Comparison of ENCODE assay signal across 18 cellular contexts in the genomic region with DNA sequence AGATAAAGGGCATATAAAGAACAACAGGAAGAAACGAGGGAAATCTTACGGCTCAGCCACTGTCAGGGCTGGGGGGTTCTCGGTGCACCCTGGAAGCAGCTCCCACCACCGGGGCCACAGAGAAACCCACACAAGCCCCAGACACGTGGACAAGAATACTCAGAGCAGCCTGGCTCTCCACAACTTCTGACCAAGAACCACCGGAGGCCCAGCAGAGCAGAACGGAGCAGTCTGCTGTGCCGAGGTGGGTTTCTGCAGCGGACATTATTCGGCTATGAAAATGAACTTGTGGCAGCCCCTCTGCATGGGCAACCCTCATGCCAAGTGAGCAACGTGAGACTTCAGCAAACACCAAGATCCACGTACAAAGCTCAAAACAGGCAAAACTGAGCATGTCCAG. TPM values are rescaled to one million over a fixed set of nuclear protein-coding genes. Genes with fewer than 3 reads are reported as not detected.
DNase-seq lines count a peak whose midpoint lies in the region; ATAC-seq, FAIRE-seq and TF ChIP-seq lines count a peak whose summit lies in the region.
"Had no signal": no experiment of that assay in that cellular context is flagged by ENCODE, and none has a peak within 500 bp of the region (broad histone marks: within the 10 kb centered on the region; RNA-seq: fewer than 3 reads in every experiment).

No MANE protein-coding gene starts in this region.

- no peak for TF ChIP-seq POLR2A in GM12891 (IDR thresholded peaks at IDR 0.05; ENCODE audit: low read depth, low read length)

- no peak for DNase-seq in activated naive CD4-positive, alpha-beta T cell treated with anti-CD3 and anti-CD28 coated beads, Interleukin-2, amount 10 ng/mL, durations not matched to agents 7 days and 5 days
- no peak for DNase-seq in GM12891 (ENCODE audit: insufficient read length, low spot score)
- no peak for DNase-seq in activated naive CD8-positive, alpha-beta T cell treated with anti-CD3 and anti-CD28 coated beads, Interleukin-2, amount 10 ng/mL, durations not matched to agents 7 days and 5 days
- DNase-seq in stimulated activated effector memory CD8-positive, alpha-beta T cell treated with anti-CD3 and anti-CD28 coated beads, Interleukin-12 subunit alpha, Interleukin-12 subunit beta, amount 100 ng/mL, for 72 hours (ENCODE audit: low spot score in 2 of 2): no peak
- no peak for DNase-seq in stimulated activated naive CD4-positive, alpha-beta T cell (lab: John Stamatoyannopoulos, UW)
- no peak for DNase-seq in T-helper 2 cell treated with Interferon-gamma antibody and Interleukin-4, amounts not matched to agents 5 μg/mL and 100 μg/mL, for 36 hours (ENCODE audit: low spot score)
- DNase-seq in NAMALWA (ENCODE audit: low spot score): no peak
- DNase-seq: ACHN, DMS153, EL, KG1, NCI-H1092 treated with DMSO at 0.1 percent for 48 hours, NCI-H1694 treated with DMSO at 0.1 percent for 48 hours, NCI-H2171, NCI-H446 treated with DMSO at 0.1 percent for 48 hours, NCI-H748 treated with DMSO at 0.1 percent for 48 hours, SHP77 treated with DMSO at 0.1 percent for 48 hours had no signal

- no peak overlapping the region for H3K4me3 Mint-ChIP-seq in activated naive CD4-positive, alpha-beta T cell treated with anti-CD3 and anti-CD28 coated beads, Interleukin-2, amount 50 U/mL, for 24 hours
- no peak overlapping the region for H3K4me3 Mint-ChIP-seq in activated naive CD4-positive, alpha-beta T cell treated with anti-CD3 and anti-CD28 coated beads, Interleukin-2, amount 10 ng/mL, durations not matched to agents 7 days and 5 days
- H3K4me3 Mint-ChIP-seq in activated naive CD8-positive, alpha-beta T cell treated with anti-CD3 and anti-CD28 coated beads, Interleukin-2, amount 10 ng/mL, durations not matched to agents 7 days and 5 days: no peak overlapping the region
- no peak overlapping the region for H3K4me3 Mint-ChIP-seq in stimulated activated effector memory CD8-positive, alpha-beta T cell treated with anti-CD3 and anti-CD28 coated beads, Interleukin-12 subunit alpha, Interleukin-12 subunit beta, amount 100 ng/mL, for 72 hours
- no peak overlapping the region for H3K4me3 Mint-ChIP-seq in T-helper 2 cell treated with Interferon-gamma antibody and Interleukin-4, amounts not matched to agents 5 μg/mL and 100 μg/mL, for 36 hours

- peaks cover 13% of the 10 kb centered on the region for H3K36me3 Mint-ChIP-seq in activated naive CD4-positive, alpha-beta T cell treated with anti-CD3 and anti-CD28 coated beads, Interleukin-2, amount 50 U/mL, for 24 hours
- peaks cover 55% of the 10 kb centered on the region for H3K36me3 Mint-ChIP-seq in activated naive CD4-positive, alpha-beta T cell treated with anti-CD3 and anti-CD28 coated beads, Interleukin-2, amount 10 ng/mL, durations not matched to agents 7 days and 5 days
- H3K36me3 Mint-ChIP-seq in activated naive CD8-positive, alpha-beta T cell treated with anti-CD3 and anti-CD28 coated beads, Interleukin-2, amount 10 ng/mL, durations not matched to agents 7 days and 5 days: peaks cover 23% of the 10 kb centered on the region
- H3K36me3 Mint-ChIP-seq in stimulated activated effector memory CD8-positive, alpha-beta T cell treated with anti-CD3 and anti-CD28 coated beads, Interleukin-12 subunit alpha, Interleukin-12 subunit beta, amount 100 ng/mL, for 72 hours: peaks cover 88% of the 10 kb centered on the region
- peaks cover 45% of the 10 kb centered on the region for H3K36me3 Mint-ChIP-seq in T-helper 2 cell treated with Interferon-gamma antibody and Interleukin-4, amounts not matched to agents 5 μg/mL and 100 μg/mL, for 36 hours (ENCODE audit: low read depth)

- ATAC-seq in activated naive CD8-positive, alpha-beta T cell treated with anti-CD3 and anti-CD28 coated beads, Interleukin-2, amount 10 ng/mL, durations not matched to agents 7 days and 5 days (ENCODE audit: low read depth): no peak
- ATAC-seq in stimulated activated effector memory CD8-positive, alpha-beta T cell treated with anti-CD3 and anti-CD28 coated beads, Interleukin-12 subunit alpha, Interleukin-12 subunit beta, amount 100 ng/mL, for 72 hours: no peak

- peak; percentile 41 for FAIRE-seq in GM12891 (lab: Jason Lieb, UNC)

- no peaks in the 10 kb centered on the region for H3K27me3 Mint-ChIP-seq in activated naive CD4-positive, alpha-beta T cell treated with anti-CD3 and anti-CD28 coated beads, Interleukin-2, amount 50 U/mL, for 24 hours
- H3K27me3 Mint-ChIP-seq in activated naive CD4-positive, alpha-beta T cell treated with anti-CD3 and anti-CD28 coated beads, Interleukin-2, amount 10 ng/mL, durations not matched to agents 7 days and 5 days: no peaks in the 10 kb centered on the region
- no peaks in the 10 kb centered on the region for H3K27me3 Mint-ChIP-seq in activated naive CD8-positive, alpha-beta T cell treated with anti-CD3 and anti-CD28 coated beads, Interleukin-2, amount 10 ng/mL, durations not matched to agents 7 days and 5 days
- H3K27me3 Mint-ChIP-seq in T-helper 2 cell treated with Interferon-gamma antibody and Interleukin-4, amounts not matched to agents 5 μg/mL and 100 μg/mL, for 36 hours (ENCODE audit: low read depth): no peaks in the 10 kb centered on the region

- peak overlapping the region; percentile 52 for H3K27ac Mint-ChIP-seq in activated naive CD4-positive, alpha-beta T cell treated with anti-CD3 and anti-CD28 coated beads, Interleukin-2, amount 50 U/mL, for 24 hours
- no peak overlapping the region for H3K27ac Mint-ChIP-seq in activated naive CD4-positive, alpha-beta T cell treated with anti-CD3 and anti-CD28 coated beads, Interleukin-2, amount 10 ng/mL, durations not matched to agents 7 days and 5 days
- H3K27ac Mint-ChIP-seq in activated naive CD8-positive, alpha-beta T cell treated with anti-CD3 and anti-CD28 coated beads, Interleukin-2, amount 10 ng/mL, durations not matched to agents 7 days and 5 days: peak overlapping the region; percentile 50
- peak overlapping the region; percentile 29 for H3K27ac Mint-ChIP-seq in stimulated activated effector memory CD8-positive, alpha-beta T cell treated with anti-CD3 and anti-CD28 coated beads, Interleukin-12 subunit alpha, Interleukin-12 subunit beta, amount 100 ng/mL, for 72 hours
- H3K27ac Mint-ChIP-seq in T-helper 2 cell treated with Interferon-gamma antibody and Interleukin-4, amounts not matched to agents 5 μg/mL and 100 μg/mL, for 36 hours: no peak overlapping the region

- POLR2A ChIA-PET in activated naive CD8-positive, alpha-beta T cell treated with anti-CD3 and anti-CD28 coated beads, Interleukin-2, amount 10 ng/mL, durations not matched to agents 7 days and 5 days (lab: Charles Lee): no interaction called here

- peaks cover 23% of the 10 kb centered on the region for H3K4me1 Mint-ChIP-seq in activated naive CD4-positive, alpha-beta T cell treated with anti-CD3 and anti-CD28 coated beads, Interleukin-2, amount 50 U/mL, for 24 hours
- peaks cover 30% of the 10 kb centered on the region for H3K4me1 Mint-ChIP-seq in activated naive CD4-positive, alpha-beta T cell treated with anti-CD3 and anti-CD28 coated beads, Interleukin-2, amount 10 ng/mL, durations not matched to agents 7 days and 5 days
- peaks cover 23% of the 10 kb centered on the region for H3K4me1 Mint-ChIP-seq in activated naive CD8-positive, alpha-beta T cell treated with anti-CD3 and anti-CD28 coated beads, Interleukin-2, amount 10 ng/mL, durations not matched to agents 7 days and 5 days
- peaks cover 17% of the 10 kb centered on the region for H3K4me1 Mint-ChIP-seq in stimulated activated effector memory CD8-positive, alpha-beta T cell treated with anti-CD3 and anti-CD28 coated beads, Interleukin-12 subunit alpha, Interleukin-12 subunit beta, amount 100 ng/mL, for 72 hours
- H3K4me1 Mint-ChIP-seq in T-helper 2 cell treated with Interferon-gamma antibody and Interleukin-4, amounts not matched to agents 5 μg/mL and 100 μg/mL, for 36 hours (ENCODE audit: low read depth): peaks cover 24% of the 10 kb centered on the region

- CTCF ChIA-PET in activated naive CD4-positive, alpha-beta T cell treated with anti-CD3 and anti-CD28 coated beads, Interleukin-2, amount 10 ng/mL, durations not matched to agents 7 days and 5 days (lab: Charles Lee): interaction anchor here (1.3 kb wide), 1 partner anchor 35 kb away, joined by 6 read pairs; no protein-coding TSS in a partner anchor

- no peaks in the 10 kb centered on the region for H3K9me3 Mint-ChIP-seq in activated naive CD4-positive, alpha-beta T cell treated with anti-CD3 and anti-CD28 coated beads, Interleukin-2, amount 50 U/mL, for 24 hours
- H3K9me3 Mint-ChIP-seq in activated naive CD4-positive, alpha-beta T cell treated with anti-CD3 and anti-CD28 coated beads, Interleukin-2, amount 10 ng/mL, durations not matched to agents 7 days and 5 days: no peaks in the 10 kb centered on the region
- H3K9me3 Mint-ChIP-seq in activated naive CD8-positive, alpha-beta T cell treated with anti-CD3 and anti-CD28 coated beads, Interleukin-2, amount 10 ng/mL, durations not matched to agents 7 days and 5 days: no peaks in the 10 kb centered on the region
- H3K9me3 Mint-ChIP-seq in stimulated activated effector memory CD8-positive, alpha-beta T cell treated with anti-CD3 and anti-CD28 coated beads, Interleukin-12 subunit alpha, Interleukin-12 subunit beta, amount 100 ng/mL, for 72 hours: no peaks in the 10 kb centered on the region
- H3K9me3 Mint-ChIP-seq in T-helper 2 cell treated with Interferon-gamma antibody and Interleukin-4, amounts not matched to agents 5 μg/mL and 100 μg/mL, for 36 hours: no peaks in the 10 kb centered on the region

TF ChIP-seq in GM12891, 5 proteins besides CTCF, POLR2A, EP300 and RAD21:
- no peak for TF ChIP-seq POU2F2 (IDR thresholded peaks at IDR 0.05; ENCODE audit: low read depth, low read length)
- TF ChIP-seq SPI1 (IDR thresholded peaks at IDR 0.05; ENCODE audit: low read depth, low read length): no peak
- no peak for TF ChIP-seq POLR2AphosphoS5 (IDR thresholded peaks at IDR 0.05; ENCODE audit: low read depth, low read length)
- no peak for TF ChIP-seq TAF1 (IDR thresholded peaks at IDR 0.05; ENCODE audit: low read depth, low read length)
- TF ChIP-seq PAX5 (IDR thresholded peaks at IDR 0.05; ENCODE audit: insufficient read depth, low read length, severe bottlenecking): no peak

RNA-seq across cellular contexts. Expression of gene DNASE1, which starts 6.8 kb away (rescaled TPM):
- 7.0 TPM for polyA plus RNA-seq in GM12891 (2012; ENCODE audit: low read depth, missing spikeins)
- 10 to 100 TPM; 49.6 to 53.9 TPM for total RNA-seq in activated naive CD8-positive, alpha-beta T cell treated with anti-CD3 and anti-CD28 coated beads, Interleukin-2, amount 10 ng/mL, durations not matched to agents 7 days and 5 days

RNA-seq across cellular contexts. Expression of gene SLX4, which starts 49.9 kb away (rescaled TPM):
- 4.1 TPM for polyA plus RNA-seq in GM12891 (2012; ENCODE audit: low read depth, missing spikeins)
- total RNA-seq in activated naive CD8-positive, alpha-beta T cell treated with anti-CD3 and anti-CD28 coated beads, Interleukin-2, amount 10 ng/mL, durations not matched to agents 7 days and 5 days: 10 to 100 TPM; 16.8 to 16.9 TPM

RNA-seq across cellular contexts. Expression of gene TRAP1, which starts 56.0 kb away (rescaled TPM):
- polyA plus RNA-seq in GM12891 (2012; ENCODE audit: low read depth, missing spikeins): 153 TPM
- total RNA-seq in activated naive CD8-positive, alpha-beta T cell treated with anti-CD3 and anti-CD28 coated beads, Interleukin-2, amount 10 ng/mL, durations not matched to agents 7 days and 5 days: 100 to 1,000 TPM; 116 to 121 TPM

Comparison
In these comparisons a context has a peak if more than half of its experiments do, and no peak if none do; other contexts are left out.
1. H3K27ac Mint-ChIP-seq: peak in activated naive CD4-positive, alpha-beta T cell treated with anti-CD3 and anti-CD28 coated beads, Interleukin-2, amount 50 U/mL, for 24 hours (single experiment), activated naive CD8-positive, alpha-beta T cell treated with anti-CD3 and anti-CD28 coated beads, Interleukin-2, amount 10 ng/mL, durations not matched to agents 7 days and 5 days (single experiment) and stimulated activated effector memory CD8-positive, alpha-beta T cell treated with anti-CD3 and anti-CD28 coated beads, Interleukin-12 subunit alpha, Interleukin-12 subunit beta, amount 100 ng/mL, for 72 hours (single experiment); none in activated naive CD4-positive, alpha-beta T cell treated with anti-CD3 and anti-CD28 coated beads, Interleukin-2, amount 10 ng/mL, durations not matched to agents 7 days and 5 days (single experiment) and T-helper 2 cell treated with Interferon-gamma antibody and Interleukin-4, amounts not matched to agents 5 μg/mL and 100 μg/mL, for 36 hours (single experiment).